Comparison of ENCODE assay signal across 1 cellular context in genomic region chr18:80112623-80113248, GRCh38.
TF ChIP-seq lines count a peak whose summit lies in the region.

No MANE protein-coding gene starts in this region.

TF ChIP-seq in SK-N-SH treated with all-trans-retinoic acid at 6 μM for 48 hours, 23 proteins besides CTCF, POLR2A, EP300 and RAD21 (continued from another document):
- TF ChIP-seq TSHZ2 (CRISPR knock-in tag; IDR thresholded peaks at IDR 0.05) (no peak), GLIS3 (CRISPR knock-in tag; IDR thresholded peaks at IDR 0.05) (no peak), ZFP30 (CRISPR knock-in tag; IDR thresholded peaks at IDR 0.05) (no peak)
